In genomic region chr11:45098929-45099328, GRCh38 we compare ENCODE assay signal across 21 cellular contexts. TPM values are rescaled to one million over a fixed set of nuclear protein-coding genes. Genes with fewer than 3 reads are reported as not detected.
DNase-seq lines count a peak whose midpoint lies in the region; ATAC-seq and TF ChIP-seq lines count a peak whose summit lies in the region.
"Had no signal": no experiment of that assay in that cellular context is flagged by ENCODE, and none has a peak within 500 bp of the region (broad histone marks: within the 10 kb centered on the region; RNA-seq: fewer than 3 reads in every experiment).

No MANE protein-coding gene starts in this region.

- no peak for ATAC-seq in activated CD8-positive, alpha-beta T cell treated with anti-CD3 and anti-CD28 coated beads, Interleukin-2, amount 10 ng/mL, durations not matched to agents 7 days and 5 days
- ATAC-seq in activated CD8-positive, alpha-beta T cell treated with anti-CD3 and anti-CD28 coated beads for 36 hours: no peak
- ATAC-seq in HG02763 (IDR thresholded peaks at IDR 0.05; ENCODE audit: unreplicated experiment): no peak
- ATAC-seq: CD8-positive, alpha-beta T cell; HCT116 had no signal

- H3K4me2 ChIP-seq in BLaER1 treated with 17β-estradiol and CSF1 and Interleukin-3, amounts not matched to agents 10 nM and 100 nM: peak overlapping the region in 8 of 11 experiments; percentile 10 to 66 (median 44); a peak in 13 of 22 replicates

- DNase-seq in activated CD8-positive, alpha-beta T cell treated with anti-CD3 and anti-CD28 coated beads, Interleukin-2, amount 10 ng/mL, durations not matched to agents 7 days and 5 days: peak; percentile 13
- DNase-seq in activated CD8-positive, alpha-beta T cell treated with anti-CD3 and anti-CD28 coated beads for 36 hours: no peak
- DNase-seq in RPMI7951 (ENCODE audit: low read depth) (peak; percentile 23), mucosa of gallbladder (ENCODE audit: low spot score) (peak; percentile 6), GM20000 (ENCODE audit: low spot score) (no peak), hypothalamus (lab: John Stamatoyannopoulos, UW) (no peak)
- DNase-seq: BE2C; DND-41; GM23248; NCI-H1417 treated with DMSO at 0.1 percent for 48 hours; NCI-H2081; NCI-H226; NCI-H526 treated with DMSO at 0.1 percent for 48 hours; NK-92 treated with Interleukin-12 subunit alpha and Interleukin-12 subunit beta, amount 100 ng/mL, for 24 hours; RPMI8226; SJCRH30; SW 1271 had no signal

- peaks cover 38 to 75% (median 67%) of the 10 kb centered on the region in 10 experiments for H3K4me1 ChIP-seq in BLaER1 treated with 17β-estradiol and CSF1 and Interleukin-3, amounts not matched to agents 10 nM and 100 nM
- H3K4me1 ChIP-seq: BE2C, SJCRH30 had no signal

- POLR2A ChIA-PET in activated CD8-positive, alpha-beta T cell treated with anti-CD3 and anti-CD28 coated beads, Interleukin-2, amount 10 ng/mL, durations not matched to agents 7 days and 5 days (lab: Charles Lee): no interaction called here
- POLR2A ChIA-PET in activated CD8-positive, alpha-beta T cell treated with anti-CD3 and anti-CD28 coated beads for 36 hours (lab: Charles Lee): no interaction called here

- H3K27me3 ChIP-seq in BLaER1 treated with 17β-estradiol and CSF1 and Interleukin-3, amounts not matched to agents 10 nM and 100 nM: no peaks in the 10 kb centered on the region
- H3K27me3 ChIP-seq: BE2C had no signal

- no peak overlapping the region for H3K4me3 Mint-ChIP-seq in activated CD8-positive, alpha-beta T cell treated with anti-CD3 and anti-CD28 coated beads, Interleukin-2, amount 10 ng/mL, durations not matched to agents 7 days and 5 days
- no peak overlapping the region for H3K4me3 Mint-ChIP-seq in activated CD8-positive, alpha-beta T cell treated with anti-CD3 and anti-CD28 coated beads for 36 hours
- H3K4me3 Mint-ChIP-seq: CD8-positive, alpha-beta T cell had no signal

- peaks cover 0 to 2% (median 0%) of the 10 kb centered on the region in 11 experiments; a peak in 2 of 22 replicates for H4K20me1 ChIP-seq in BLaER1 treated with 17β-estradiol and CSF1 and Interleukin-3, amounts not matched to agents 10 nM and 100 nM

- H3K36me3 ChIP-seq in BLaER1 treated with 17β-estradiol and CSF1 and Interleukin-3, amounts not matched to agents 10 nM and 100 nM: no peaks in the 10 kb centered on the region
- H3K36me3 ChIP-seq: BE2C, SJCRH30 had no signal

- H3K9me3 Mint-ChIP-seq in activated CD8-positive, alpha-beta T cell treated with anti-CD3 and anti-CD28 coated beads, Interleukin-2, amount 10 ng/mL, durations not matched to agents 7 days and 5 days (ENCODE audit: insufficient read depth): no peaks in the 10 kb centered on the region
- no peaks in the 10 kb centered on the region for H3K9me3 Mint-ChIP-seq in activated CD8-positive, alpha-beta T cell treated with anti-CD3 and anti-CD28 coated beads for 36 hours
- H3K9me3 Mint-ChIP-seq: CD8-positive, alpha-beta T cell had no signal

- H3K27ac ChIP-seq in BLaER1 treated with 17β-estradiol and CSF1 and Interleukin-3, amounts not matched to agents 10 nM and 100 nM: no peak overlapping the region
- H3K27ac ChIP-seq: GM23248, SJCRH30 had no signal

- H3K27me3 Mint-ChIP-seq in activated CD8-positive, alpha-beta T cell treated with anti-CD3 and anti-CD28 coated beads, Interleukin-2, amount 10 ng/mL, durations not matched to agents 7 days and 5 days (ENCODE audit: low read depth): peaks cover 24% of the 10 kb centered on the region
- peaks cover 10% of the 10 kb centered on the region for H3K27me3 Mint-ChIP-seq in activated CD8-positive, alpha-beta T cell treated with anti-CD3 and anti-CD28 coated beads for 36 hours

- no peak overlapping the region for H3K27ac Mint-ChIP-seq in activated CD8-positive, alpha-beta T cell treated with anti-CD3 and anti-CD28 coated beads, Interleukin-2, amount 10 ng/mL, durations not matched to agents 7 days and 5 days
- H3K27ac Mint-ChIP-seq in activated CD8-positive, alpha-beta T cell treated with anti-CD3 and anti-CD28 coated beads for 36 hours: no peak overlapping the region
- H3K27ac Mint-ChIP-seq: CD8-positive, alpha-beta T cell had no signal

- H3K9ac ChIP-seq in BLaER1 treated with 17β-estradiol and CSF1 and Interleukin-3, amounts not matched to agents 10 nM and 100 nM: no peak overlapping the region
- H3K9ac ChIP-seq: GM23248 had no signal

- no peaks in the 10 kb centered on the region for H3K36me3 Mint-ChIP-seq in activated CD8-positive, alpha-beta T cell treated with anti-CD3 and anti-CD28 coated beads, Interleukin-2, amount 10 ng/mL, durations not matched to agents 7 days and 5 days (ENCODE audit: low read depth)
- no peaks in the 10 kb centered on the region for H3K36me3 Mint-ChIP-seq in activated CD8-positive, alpha-beta T cell treated with anti-CD3 and anti-CD28 coated beads for 36 hours (ENCODE audit: low read depth)
- H3K36me3 Mint-ChIP-seq: CD8-positive, alpha-beta T cell had no signal

- H3K4me1 Mint-ChIP-seq in activated CD8-positive, alpha-beta T cell treated with anti-CD3 and anti-CD28 coated beads, Interleukin-2, amount 10 ng/mL, durations not matched to agents 7 days and 5 days (ENCODE audit: low read depth): peaks cover 13% of the 10 kb centered on the region
- peaks cover 15% of the 10 kb centered on the region for H3K4me1 Mint-ChIP-seq in activated CD8-positive, alpha-beta T cell treated with anti-CD3 and anti-CD28 coated beads for 36 hours (ENCODE audit: low read depth)

- CTCF ChIA-PET in activated CD8-positive, alpha-beta T cell treated with anti-CD3 and anti-CD28 coated beads, Interleukin-2, amount 10 ng/mL, durations not matched to agents 7 days and 5 days (lab: Charles Lee): interaction anchor here (1.0 to 14.2 kb wide), 5 partner anchors 9 to 170 kb away, joined by 3 to 364 read pairs (median 4); no protein-coding TSS in a partner anchor
- CTCF ChIA-PET in activated CD8-positive, alpha-beta T cell treated with anti-CD3 and anti-CD28 coated beads for 36 hours (lab: Charles Lee): interaction anchor here (20.6 kb wide), 1 partner anchor 162 kb away, joined by 942 read pairs; no protein-coding TSS in a partner anchor

- no peak overlapping the region for H3K4me3 ChIP-seq in BLaER1 treated with 17β-estradiol and CSF1 and Interleukin-3, amounts not matched to agents 10 nM and 100 nM
- H3K4me3 ChIP-seq: GM23248, SJCRH30 had no signal

- no peak for TF ChIP-seq CTCF in activated CD8-positive, alpha-beta T cell treated with anti-CD3 and anti-CD28 coated beads for 36 hours (IDR thresholded peaks at IDR 0.05)
- no peak for TF ChIP-seq CTCF in GM20000 (IDR thresholded peaks at IDR 0.05; ENCODE audit: extremely low read depth, missing control alignments)

- intact Hi-C loops in activated CD8-positive, alpha-beta T cell treated with anti-CD3 and anti-CD28 coated beads for 36 hours (cut with micrococcal nuclease): no loop called here

- no peaks in the 10 kb centered on the region for H3K9me3 ChIP-seq in BLaER1 treated with 17β-estradiol and CSF1 and Interleukin-3, amounts not matched to agents 10 nM and 100 nM (replicated peaks in 1 of 11)
- H3K9me3 ChIP-seq: BE2C, SJCRH30 had no signal

RNA-seq across cellular contexts. Expression of gene PRDM11, which starts 47.5 kb away (rescaled TPM):
- 1 to 10 TPM; 3.5 to 3.6 TPM for total RNA-seq in activated CD8-positive, alpha-beta T cell treated with anti-CD3 and anti-CD28 coated beads, Interleukin-2, amount 10 ng/mL, durations not matched to agents 7 days and 5 days
- 1 to 10 TPM; 2.6 to 3.5 TPM for total RNA-seq in activated CD8-positive, alpha-beta T cell treated with anti-CD3 and anti-CD28 coated beads for 36 hours
- total RNA-seq in RPMI7951 (2014; rRNA removed; shearing (Covaris generic)): 2.0 and 2.9 TPM in 2 replicates
- 21.3 TPM for total RNA-seq in mucosa of gallbladder

Comparison
In these comparisons a context has a peak if more than half of its experiments do, and no peak if none do; other contexts are left out.
1. DNase-seq: peak in activated CD8-positive, alpha-beta T cell treated with anti-CD3 and anti-CD28 coated beads, Interleukin-2, amount 10 ng/mL, durations not matched to agents 7 days and 5 days (single experiment), RPMI7951 (single experiment) and mucosa of gallbladder (single experiment); none in activated CD8-positive, alpha-beta T cell treated with anti-CD3 and anti-CD28 coated beads for 36 hours (single experiment), GM20000 (single experiment) and hypothalamus (0 of 51).